1 cellular context compared by ENCODE assay signal in genomic region chr12:47758834-47759690, GRCh38.
A peak's percentile ranks its signal among the peaks of the same experiment; 100 is the strongest.
TF ChIP-seq lines count a peak whose summit lies in the region.

RAPGEF3 (minus strand) TSS chr12:47758880; CDS start chr12:47758556, 324 bp downstream.

TF ChIP-seq in K562, 482 proteins besides CTCF, POLR2A, EP300 and RAD21 (continued from another document and continues in another):
- TF ChIP-seq MEF2D (tag; conservative IDR thresholded peaks at IDR 0.05; ENCODE audit: low read depth), result no peak
- TF ChIP-seq USF1 (CRISPR knock-in tag; IDR thresholded peaks at IDR 0.05), result peak; percentile 87
- TF ChIP-seq CREB5 (CRISPR knock-in tag; IDR thresholded peaks at IDR 0.05), result no peak
- no peak for TF ChIP-seq ZBTB12 (CRISPR knock-in tag; IDR thresholded peaks at IDR 0.05)
- TF ChIP-seq PATZ1 (CRISPR knock-in tag; IDR thresholded peaks at IDR 0.05; ENCODE audit: borderline replicate concordance), result no peak; the same call in 1 of the 2 replicates
- no peak for TF ChIP-seq ZNF76 (CRISPR knock-in tag; IDR thresholded peaks at IDR 0.05; ENCODE audit: borderline replicate concordance)
- TF ChIP-seq DIDO1 (tag; IDR thresholded peaks at IDR 0.05; ENCODE audit: low read depth), result no peak
- TF ChIP-seq CHAMP1 (IDR thresholded peaks at IDR 0.05), result no peak
- no peak for TF ChIP-seq XRCC3 (IDR thresholded peaks at IDR 0.05)
- no peak for TF ChIP-seq TFE3 (CRISPR knock-in tag; IDR thresholded peaks at IDR 0.05)
- TF ChIP-seq PBX2 (CRISPR knock-in tag; IDR thresholded peaks at IDR 0.05; ENCODE audit: low read depth), result no peak
- no peak for TF ChIP-seq PBX2 (tag; conservative IDR thresholded peaks at IDR 0.05; ENCODE audit: low read depth)
- TF ChIP-seq ZNF449 (CRISPR knock-in tag; IDR thresholded peaks at IDR 0.05), result no peak
- TF ChIP-seq ATF2 (CRISPR knock-in tag; IDR thresholded peaks at IDR 0.05), result no peak
- no peak for TF ChIP-seq POLR2B (IDR thresholded peaks at IDR 0.05; ENCODE audit: low read depth, partially characterized antibody)
- peak; percentile 75 for TF ChIP-seq RAD51 (IDR thresholded peaks at IDR 0.05; ENCODE audit: borderline replicate concordance, low read depth)
- TF ChIP-seq ID3 (CRISPR knock-in tag; IDR thresholded peaks at IDR 0.05), result no peak
- no peak for TF ChIP-seq ID3 (tag; IDR thresholded peaks at IDR 0.05)
- peak; percentile 14 for TF ChIP-seq TAF1 (IDR thresholded peaks at IDR 0.05; ENCODE audit: control insufficient read depth, extremely low read depth, insufficient read depth, low read length, severe bottlenecking)
- no peak for TF ChIP-seq PHTF2 (CRISPR knock-in tag; IDR thresholded peaks at IDR 0.05)
- no peak for TF ChIP-seq ZNF561 (CRISPR knock-in tag; conservative IDR thresholded peaks at IDR 0.05)
- peak; percentile 68; the same call in 1 of the 2 replicates for TF ChIP-seq SRSF1 (IDR thresholded peaks at IDR 0.05; ENCODE audit: low read depth, low read length)
- TF ChIP-seq KDM5B (IDR thresholded peaks at IDR 0.05; ENCODE audit: insufficient replicate concordance, low read depth, low read length), result no peak
- no peak for TF ChIP-seq ARID3B (CRISPR knock-in tag; IDR thresholded peaks at IDR 0.05; ENCODE audit: borderline replicate concordance)
- TF ChIP-seq PURB (CRISPR knock-in tag; IDR thresholded peaks at IDR 0.05; ENCODE audit: low read depth), result no peak
- peak; percentile 68 for TF ChIP-seq PCBP1 (IDR thresholded peaks at IDR 0.05; ENCODE audit: low read depth, low read length, poor library complexity, severe bottlenecking)
- no peak for TF ChIP-seq KLF16 (IDR thresholded peaks at IDR 0.05)
- TF ChIP-seq U2AF1 (optimal IDR thresholded peaks at IDR 0.05; ENCODE audit: low read depth, low read length), result no peak
- TF ChIP-seq ZSCAN29 (IDR thresholded peaks at IDR 0.05), result no peak
- peak in 1 of 2 experiments; percentile 18; a peak in 1 of 4 replicates for TF ChIP-seq KDM1A (IDR thresholded peaks at IDR 0.05)
- TF ChIP-seq GTF2E2 (tag; IDR thresholded peaks at IDR 0.05), result no peak
- no peak for TF ChIP-seq AFF1 (IDR thresholded peaks at IDR 0.05; ENCODE audit: low read depth in 1 of 2, partially characterized antibody in 2 of 2)
- no peak for TF ChIP-seq ZNF696 (CRISPR knock-in tag; conservative IDR thresholded peaks at IDR 0.05)
- no peak for TF ChIP-seq SREBF2 (CRISPR knock-in tag; IDR thresholded peaks at IDR 0.05)
- TF ChIP-seq ZNF12 (CRISPR knock-in tag; IDR thresholded peaks at IDR 0.05), result no peak
- no peak for TF ChIP-seq ZNF644 (tag; IDR thresholded peaks at IDR 0.05; ENCODE audit: low read depth)
